In genomic region chr2:214310319-214310718, GRCh38 we compare ENCODE assay signal across 10 cellular contexts.
A peak's percentile ranks its signal among the peaks of the same experiment; 100 is the strongest.
DNase-seq lines count a peak whose midpoint lies in the region; ATAC-seq and TF ChIP-seq lines count a peak whose summit lies in the region.
"Had no signal": no experiment of that assay in that cellular context is flagged by ENCODE, and none has a peak within 500 bp of the region (broad histone marks: within the 10 kb centered on the region; RNA-seq: fewer than 3 reads in every experiment).

No MANE protein-coding gene starts in this region.

- no peaks in the 10 kb centered on the region for H3K27me3 Mint-ChIP-seq in naive thymus-derived CD4-positive, alpha-beta T cell

- TF ChIP-seq RAD21 in IMR-90 (IDR thresholded peaks at IDR 0.05; ENCODE audit: low read length) = no peak

- intact Hi-C loops in IMR-90 (cut with micrococcal nuclease) (loop anchor here (5.0 to 10.0 kb wide), 2 partner anchors 492 to 496 kb away; no protein-coding TSS in a partner anchor), sciatic nerve (cut with DNase I) (no loop called here)
- intact Hi-C loops in naive thymus-derived CD4-positive, alpha-beta T cell (cut with micrococcal nuclease) = no loop called here

- POLR2A ChIA-PET in IMR-90 (lab: Charles Lee; ENCODE audit: unreplicated experiment) = no interaction called here
- POLR2A ChIA-PET in naive thymus-derived CD4-positive, alpha-beta T cell (lab: Charles Lee) = no interaction called here

- H3K27ac Mint-ChIP-seq in naive thymus-derived CD4-positive, alpha-beta T cell = no peak overlapping the region

- no peak overlapping the region for H2BK120ac ChIP-seq in IMR-90 (ENCODE audit: low read depth, low read length)

- no peak overlapping the region for H2BK20ac ChIP-seq in IMR-90 (ENCODE audit: low read depth, low read length)

- H3K27me3 ChIP-seq in IMR-90 (ENCODE audit: control insufficient read depth, insufficient read depth, low read length) (no peaks in the 10 kb centered on the region), foreskin keratinocyte (no peaks in the 10 kb centered on the region)
- no peaks in the 10 kb centered on the region for H3K27me3 ChIP-seq in naive thymus-derived CD4-positive, alpha-beta T cell (ENCODE audit: control insufficient read depth in 2 of 2, insufficient read depth in 2 of 2, low read length in 2 of 2)

- H4K8ac ChIP-seq in IMR-90 (ENCODE audit: low read depth in 2 of 2, low read length in 2 of 2) = no peak overlapping the region

- no peak overlapping the region for H2AFZ ChIP-seq in IMR-90 (replicated peaks; ENCODE audit: low read length, poor library complexity)

- H4K91ac ChIP-seq in IMR-90 (ENCODE audit: insufficient read depth, low read depth, low read length) = no peak overlapping the region

- peaks cover 0 to 17% (median 7%) of the 10 kb centered on the region in 11 donors for H3K9me3 Mint-ChIP-seq in naive thymus-derived CD4-positive, alpha-beta T cell

- H3K4ac ChIP-seq in IMR-90 (ENCODE audit: low read depth, low read length) = no peak overlapping the region

- no TSS peak for BruUV-seq in IMR-90 (replicated peaks; lab: Mats Ljungman, UMichigan)

- H3K23ac ChIP-seq in IMR-90 (ENCODE audit: low read depth, low read length) = no peak overlapping the region

- DNase-seq in GM03348 (ENCODE audit: low spot score) (peak; percentile 7), IMR-90 (no peak), foreskin keratinocyte (peak in 1 of 2 donors; percentile 20), sciatic nerve (ENCODE audit: low spot score) (no peak), CD1c-positive myeloid dendritic cell (ENCODE audit: extremely low spot score) (no peak)
- no peak for DNase-seq in activated CD4-positive, alpha-beta T cell treated with anti-CD3 and anti-CD28 coated beads for 48 hours
- DNase-seq in naive thymus-derived CD4-positive, alpha-beta T cell = no peak
- DNase-seq: activated gamma-delta T cell treated with Interleukin-2 at 50 U/mL for 16 hours, posterior cingulate gyrus had no signal

- H3K36me3 Mint-ChIP-seq in naive thymus-derived CD4-positive, alpha-beta T cell = no peaks in the 10 kb centered on the region

- in situ Hi-C loops in IMR-90 (cut with MboI; ENCODE audit: low sequenced_read_pairs) = no loop called here

- H3K4me3 Mint-ChIP-seq in naive thymus-derived CD4-positive, alpha-beta T cell = no peak overlapping the region

- no peak overlapping the region for H3K56ac ChIP-seq in IMR-90 (ENCODE audit: extremely low read depth, insufficient read depth, low read length)

- dilution Hi-C loops in IMR-90 (cut with HindIII; ENCODE audit: low sequenced_read_pairs, unreplicated experiment) = no loop called here

- no peaks in the 10 kb centered on the region for H3K9me3 ChIP-seq in IMR-90 (ENCODE audit: control insufficient read depth, insufficient read depth, low read length)
- H3K9me3 ChIP-seq in naive thymus-derived CD4-positive, alpha-beta T cell (ENCODE audit: control insufficient read depth in 2 of 3, low read length in 3 of 3) = no peaks in the 10 kb centered on the region

- H3K36me3 ChIP-seq in IMR-90 (ENCODE audit: control insufficient read depth, insufficient read depth, low read length) = no peaks in the 10 kb centered on the region
- H3K36me3 ChIP-seq in naive thymus-derived CD4-positive, alpha-beta T cell (ENCODE audit: control insufficient read depth in 2 of 3, insufficient read depth in 3 of 3, low read length in 3 of 3) = no peaks in the 10 kb centered on the region

- peak; percentile 72 for ATAC-seq in GM21528 (IDR thresholded peaks at IDR 0.05; ENCODE audit: low FRiP score, unreplicated experiment)
- peak; percentile 35 for ATAC-seq in IMR-90 (ENCODE audit: low read depth)
- peak; percentile 32 for ATAC-seq in foreskin keratinocyte
- no peak for ATAC-seq in sciatic nerve
- ATAC-seq in naive thymus-derived CD4-positive, alpha-beta T cell = no peak

- H3K79me1 ChIP-seq in IMR-90 (ENCODE audit: low read depth in 1 of 2, low read length in 2 of 2) = no peaks in the 10 kb centered on the region

- no peak overlapping the region for H3K14ac ChIP-seq in IMR-90 (replicated peaks; ENCODE audit: low read depth, low read length)

- H2BK5ac ChIP-seq in IMR-90 (ENCODE audit: low read depth, low read length, poor library complexity, severe bottlenecking) = no peak overlapping the region

- H2AK9ac ChIP-seq in IMR-90 (replicated peaks; ENCODE audit: low read depth, low read length, poor library complexity) = no peak overlapping the region

- no peak overlapping the region for H2BK15ac ChIP-seq in IMR-90 (ENCODE audit: low read depth, low read length)

- no peak overlapping the region for H3K4me3 ChIP-seq in IMR-90 (ENCODE audit: insufficient read depth, low read depth, low read length)
- H3K4me3 ChIP-seq in naive thymus-derived CD4-positive, alpha-beta T cell (ENCODE audit: low read length) = no peak overlapping the region

- no peaks in the 10 kb centered on the region for H3K4me1 Mint-ChIP-seq in naive thymus-derived CD4-positive, alpha-beta T cell

- no peak overlapping the region for H2AK5ac ChIP-seq in IMR-90 (ENCODE audit: low read depth, low read length)

- no peak overlapping the region for H3K27ac ChIP-seq in IMR-90 (ENCODE audit: insufficient read depth, low read length)
- H3K27ac ChIP-seq in foreskin keratinocyte = no peak overlapping the region
- no peak overlapping the region for H3K27ac ChIP-seq in naive thymus-derived CD4-positive, alpha-beta T cell (ENCODE audit: low read depth, low read length)

- no peak overlapping the region for H3K18ac ChIP-seq in IMR-90 (ENCODE audit: low read depth, low read length)

- H4K20me1 ChIP-seq in IMR-90 (ENCODE audit: insufficient read depth, low read length) = no peaks in the 10 kb centered on the region

- no peaks in the 10 kb centered on the region for H3K9me1 ChIP-seq in IMR-90 (ENCODE audit: insufficient read depth, low read length)

- no peak overlapping the region for H3K4me2 ChIP-seq in IMR-90 (ENCODE audit: low read depth, low read length)

- TF ChIP-seq CTCF in IMR-90 (conservative IDR thresholded peaks at IDR 0.05; ENCODE audit: low read depth, low read length) (0 out of 2 replicates have a peak, but pooled peaks have one; percentile 28), foreskin keratinocyte (conservative IDR thresholded peaks at IDR 0.05) (peak; percentile 53)

- H3K4me1 ChIP-seq in IMR-90 (ENCODE audit: control insufficient read depth, insufficient read depth, low read length) (no peaks in the 10 kb centered on the region), foreskin keratinocyte (peaks cover 14% of the 10 kb centered on the region)
- no peaks in the 10 kb centered on the region for H3K4me1 ChIP-seq in naive thymus-derived CD4-positive, alpha-beta T cell (ENCODE audit: control insufficient read depth in 2 of 2, insufficient read depth in 2 of 2, low read length in 2 of 2)

- H4K5ac ChIP-seq in IMR-90 (ENCODE audit: low read depth, low read length) = no peak overlapping the region

- no peak overlapping the region for H3K9ac ChIP-seq in IMR-90 (ENCODE audit: low read depth, low read length)

- TF ChIP-seq POLR2A in IMR-90 (IDR thresholded peaks at IDR 0.05; ENCODE audit: low read depth, low read length) = no peak

- CTCF ChIA-PET in IMR-90 (lab: Yijun Ruan, JAX) = interaction anchor here (0.5 to 1.7 kb wide), 4 partner anchors 9 to 66 kb away, joined by 3 to 7 read pairs (median 5); no protein-coding TSS in a partner anchor
- CTCF ChIA-PET in naive thymus-derived CD4-positive, alpha-beta T cell (lab: Charles Lee) = no interaction called here

TF ChIP-seq in IMR-90, 13 proteins besides CTCF, POLR2A, EP300 and RAD21:
- TF ChIP-seq MAZ (IDR thresholded peaks at IDR 0.05; ENCODE audit: borderline replicate concordance, low read depth, low read length) (no peak), SMC3 (IDR thresholded peaks at IDR 0.05; ENCODE audit: low read depth, low read length) (no peak), MAFK (IDR thresholded peaks at IDR 0.05; ENCODE audit: low read depth, low read length) (no peak), RFX5 (IDR thresholded peaks at IDR 0.05; ENCODE audit: low read depth, low read length) (no peak), ELK1 (IDR thresholded peaks at IDR 0.05; ENCODE audit: borderline replicate concordance, low read depth, low read length) (no peak), NFE2L2 (IDR thresholded peaks at IDR 0.05; ENCODE audit: low read depth, low read length) (no peak), FOS (IDR thresholded peaks at IDR 0.05; ENCODE audit: low read depth, low read length) (no peak), CHD1 (IDR thresholded peaks at IDR 0.05; ENCODE audit: low read depth, low read length) (no peak), USF2 (IDR thresholded peaks at IDR 0.05; ENCODE audit: low read depth, low read length) (no peak), BHLHE40 (IDR thresholded peaks at IDR 0.05; ENCODE audit: low read depth, low read length) (no peak), RCOR1 (IDR thresholded peaks at IDR 0.05; ENCODE audit: insufficient replicate concordance, low read length) (no peak), CEBPB (IDR thresholded peaks at IDR 0.05; ENCODE audit: low read depth, low read length) (no peak)
TF ChIP-seq in IMR-90: peak in this region for 0.

Comparison
In these comparisons a context has a peak if more than half of its experiments do, and no peak if none do; other contexts are left out.
1. ATAC-seq: peak in GM21528 (single experiment), IMR-90 (single experiment) and foreskin keratinocyte (single experiment); none in sciatic nerve (single experiment) and naive thymus-derived CD4-positive, alpha-beta T cell (single experiment).